Comparison of ENCODE assay signal across 9 cellular contexts in the genomic region with DNA sequence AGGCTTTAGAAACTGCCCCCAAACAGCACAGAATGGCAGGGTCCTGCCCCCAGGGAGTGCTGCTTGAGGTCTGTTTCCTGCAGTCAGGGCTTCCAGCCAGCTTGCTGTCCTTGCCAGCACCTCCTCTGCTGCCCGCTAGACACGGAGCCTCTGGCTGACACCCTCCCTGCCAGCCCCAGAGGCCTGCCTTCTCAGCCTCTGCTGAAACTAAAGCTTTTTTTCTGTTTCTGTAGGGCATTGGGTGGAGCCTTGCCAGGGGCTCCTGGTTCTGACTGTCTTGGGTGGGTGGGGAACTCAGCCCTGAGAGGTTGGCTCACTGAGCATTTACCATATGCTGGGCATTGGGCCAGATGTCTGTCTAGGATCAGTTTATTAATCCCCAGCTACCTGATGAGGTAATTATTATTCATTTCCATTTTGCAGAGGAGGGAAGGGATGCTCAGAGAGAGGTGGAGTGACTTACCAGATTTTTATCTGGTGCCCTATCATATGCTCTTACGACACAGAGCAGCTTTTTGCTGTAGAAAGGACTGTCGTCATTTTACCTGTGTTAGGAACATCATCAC. TPM values are rescaled to one million over a fixed set of nuclear protein-coding genes. Genes with fewer than 3 reads are reported as not detected.
DNase-seq lines count a peak whose midpoint lies in the region; ATAC-seq and TF ChIP-seq lines count a peak whose summit lies in the region.
"Had no signal": no experiment of that assay in that cellular context is flagged by ENCODE, and none has a peak within 500 bp of the region (broad histone marks: within the 10 kb centered on the region; RNA-seq: fewer than 3 reads in every experiment).

No MANE protein-coding gene starts in this region.

- H3K27me3 Mint-ChIP-seq in CD8-positive, alpha-beta memory T cell, result no peaks in the 10 kb centered on the region

- intact Hi-C loops in heart left ventricle (cut with DNase I), result loop anchor here in 1 of 10 donors (5.0 kb wide), 1 partner anchor 38 kb away; a partner anchor contains a TSS

- peaks cover 92 to 100% (median 100%) of the 10 kb centered on the region in 3 donors for H3K4me1 Mint-ChIP-seq in CD8-positive, alpha-beta memory T cell

- H3K27ac ChIP-seq in CD8-positive, alpha-beta memory T cell (ENCODE audit: low read depth, low read length), result no peak overlapping the region
- peak overlapping the region in 8 of 12 donors; percentile 4 to 74 (median 44) for H3K27ac ChIP-seq in heart left ventricle
- no peak overlapping the region for H3K27ac ChIP-seq in tibial nerve
- H3K27ac ChIP-seq: tibial artery had no signal

- TF ChIP-seq EP300 in tibial nerve (IDR thresholded peaks at IDR 0.05), result no peak

- no peaks in the 10 kb centered on the region for H3K27me3 ChIP-seq in CD8-positive, alpha-beta memory T cell (ENCODE audit: insufficient read depth, low read length, poor library complexity, severe bottlenecking)
- H3K27me3 ChIP-seq in heart left ventricle (no peaks in the 10 kb centered on the region), tibial nerve (no peaks in the 10 kb centered on the region)
- H3K27me3 ChIP-seq: tibial artery had no signal

- peaks cover 0 to 11% (median 0%) of the 10 kb centered on the region in 3 donors for H3K36me3 Mint-ChIP-seq in CD8-positive, alpha-beta memory T cell

- TF ChIP-seq POLR2A in heart left ventricle (IDR thresholded peaks at IDR 0.05) (no peak), tibial nerve (IDR thresholded peaks at IDR 0.05) (no peak)

- H3K4me3 ChIP-seq in CD8-positive, alpha-beta memory T cell (ENCODE audit: low read length), result peak overlapping the region; percentile 16
- H3K4me3 ChIP-seq in heart left ventricle, result no peak overlapping the region
- no peak overlapping the region for H3K4me3 ChIP-seq in tibial nerve
- H3K4me3 ChIP-seq: tibial artery had no signal

- POLR2A ChIA-PET in CD8-positive, alpha-beta memory T cell (lab: Charles Lee), result interaction anchor here (1.0 to 1.2 kb wide), 5 partner anchors 9 to 34 kb away, joined by 3 read pairs; no protein-coding TSS in a partner anchor

- H3K4me1 ChIP-seq in CD8-positive, alpha-beta memory T cell (ENCODE audit: insufficient read depth, low read length), result peaks cover 100% of the 10 kb centered on the region
- H3K4me1 ChIP-seq in heart left ventricle (peaks cover 11 to 93% (median 73%) of the 10 kb centered on the region in 12 donors), tibial nerve (peaks cover 0 to 27% (median 16%) of the 10 kb centered on the region in 4 donors)

- H3K9me3 Mint-ChIP-seq in CD8-positive, alpha-beta memory T cell, result no peaks in the 10 kb centered on the region

- no peaks in the 10 kb centered on the region for H3K9me3 ChIP-seq in CD8-positive, alpha-beta memory T cell (ENCODE audit: low read length)
- H3K9me3 ChIP-seq in heart left ventricle (no peaks in the 10 kb centered on the region), tibial nerve (no peaks in the 10 kb centered on the region)
- H3K9me3 ChIP-seq: tibial artery had no signal

- ATAC-seq in GM19452 (IDR thresholded peaks at IDR 0.05; ENCODE audit: unreplicated experiment) (peak; percentile 41), heart left ventricle (peak; percentile 76 to 91 (median 88))

- 3 to 39% (median 29%) methylated on average over 4 of the region's 4 CpGs for WGBS in heart left ventricle, 4 donors
- WGBS in tibial nerve, 2 donors, result 40 to 47% methylated on average over 4 of the region's 4 CpGs

- CTCF ChIA-PET in CD8-positive, alpha-beta memory T cell (lab: Charles Lee), result interaction anchor here (1.0 to 2.1 kb wide), 8 partner anchors 8 to 73 kb away, joined by 3 to 18 read pairs (median 4); no protein-coding TSS in a partner anchor

- TF ChIP-seq CTCF in heart left ventricle (IDR thresholded peaks at IDR 0.05) (no peak), tibial nerve (IDR thresholded peaks at IDR 0.05) (no peak)

- H3K4me3 Mint-ChIP-seq in CD8-positive, alpha-beta memory T cell, result peak overlapping the region; percentile 20 to 72 (median 50)

- DNase-seq in CD8-positive, alpha-beta memory T cell, result peak in 3 of 5 donors; percentile 33 to 38 (median 35)
- DNase-seq in NCI-H1417 (lab: John Stamatoyannopoulos, UW) (peak in 2 of 3 experiments; percentile 51 to 82), heart left ventricle (peak; percentile 66 to 85 (median 79)), SKM-1 (lab: John Stamatoyannopoulos, UW; ENCODE audit: unreplicated experiment) (no peak), tibial nerve (ENCODE audit: low spot score in 2 of 2) (no peak)
- peak; percentile 51 for DNase-seq in activated T-cell treated with anti-CD3 and anti-CD28 coated beads, Interleukin-2, amount 50 U/mL, for 1 hour
- peak; percentile 50 for DNase-seq in stimulated activated CD4-positive, alpha-beta T cell treated with anti-CD3 and anti-CD28 coated beads, Interleukin-2, amount 100 ng/mL, for 4 hours (ENCODE audit: low read depth)

- H3K27ac Mint-ChIP-seq in CD8-positive, alpha-beta memory T cell, result peak overlapping the region; percentile 56 to 95 (median 90)

- H3K36me3 ChIP-seq in CD8-positive, alpha-beta memory T cell (ENCODE audit: insufficient read depth, low read length), result no peaks in the 10 kb centered on the region
- H3K36me3 ChIP-seq in heart left ventricle (no peaks in the 10 kb centered on the region), tibial nerve (no peaks in the 10 kb centered on the region)
- H3K36me3 ChIP-seq: tibial artery had no signal

RNA-seq across cellular contexts. Expression of a gene that starts 35.4 kb away (rescaled TPM):
- 10 to 100 TPM; 41.0 to 46.9 TPM for total RNA-seq in CD8-positive, alpha-beta memory T cell
- 61.4 TPM for polyA plus RNA-seq in CD8-positive, alpha-beta memory T cell
- 10 to 100 TPM; 15.2 to 30.5 (median 20.6) TPM for total RNA-seq in heart left ventricle
- 1 to 10 TPM; 5.1 to 8.7 TPM for polyA plus RNA-seq in heart left ventricle
- 10 to 100 TPM; 23.7 to 45.0 (median 30.9) TPM for total RNA-seq in tibial nerve

Comparison
In these comparisons a context has a peak if more than half of its experiments do, and no peak if none do; other contexts are left out.
1. DNase-seq: peak in CD8-positive, alpha-beta memory T cell (3 of 5), NCI-H1417 (2 of 3), activated T-cell treated with anti-CD3 and anti-CD28 coated beads, Interleukin-2, amount 50 U/mL, for 1 hour (single experiment), heart left ventricle (5 of 5) and stimulated activated CD4-positive, alpha-beta T cell treated with anti-CD3 and anti-CD28 coated beads, Interleukin-2, amount 100 ng/mL, for 4 hours (single experiment); none in SKM-1 (single experiment) and tibial nerve (0 of 2).
2. H3K27ac ChIP-seq: peak in heart left ventricle (8 of 12); none in CD8-positive, alpha-beta memory T cell (single experiment) and tibial nerve (0 of 4).